Comparison of ENCODE assay signal across 1 cellular context in the genomic region with DNA sequence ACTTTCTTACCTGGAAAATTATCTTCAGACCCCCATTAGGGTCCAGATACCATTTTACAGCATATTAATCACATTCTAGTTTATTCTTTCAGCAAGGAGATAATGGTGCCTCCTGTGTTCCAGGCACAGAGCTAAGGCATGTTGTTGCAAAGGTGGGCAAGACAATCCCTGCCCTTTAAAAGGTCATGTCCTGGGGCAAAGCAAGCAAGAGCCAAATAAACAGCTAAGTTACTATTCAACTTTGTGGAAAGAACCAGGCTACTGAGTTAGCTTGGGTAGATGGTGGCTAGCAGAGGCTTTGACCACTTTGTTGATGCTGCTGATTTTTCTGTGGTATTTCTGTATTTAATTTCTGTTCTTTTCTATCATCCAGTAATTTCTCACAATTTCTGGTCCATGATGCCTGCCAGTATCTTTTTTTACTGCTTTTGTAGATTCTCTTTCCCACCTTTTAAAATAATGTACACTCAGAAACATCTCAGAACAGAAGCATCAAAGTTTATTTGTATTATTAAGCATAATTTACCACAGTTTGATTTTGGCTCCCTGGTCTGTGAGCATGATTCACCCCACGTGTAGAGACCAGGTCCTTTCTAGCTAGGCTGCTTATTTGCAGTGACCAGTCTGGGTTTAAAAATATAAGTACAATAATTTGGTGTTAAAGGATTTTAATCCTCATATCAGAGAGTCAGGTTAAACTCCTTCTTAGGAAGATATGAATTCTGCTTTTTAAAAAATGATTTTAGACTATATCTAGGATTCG.
TF ChIP-seq lines count a peak whose summit lies in the region.

No MANE protein-coding gene starts in this region.

TF ChIP-seq in HepG2, 621 proteins besides CTCF, POLR2A, EP300 and RAD21 (continued from another document):
- TF ChIP-seq, protein P1, sequence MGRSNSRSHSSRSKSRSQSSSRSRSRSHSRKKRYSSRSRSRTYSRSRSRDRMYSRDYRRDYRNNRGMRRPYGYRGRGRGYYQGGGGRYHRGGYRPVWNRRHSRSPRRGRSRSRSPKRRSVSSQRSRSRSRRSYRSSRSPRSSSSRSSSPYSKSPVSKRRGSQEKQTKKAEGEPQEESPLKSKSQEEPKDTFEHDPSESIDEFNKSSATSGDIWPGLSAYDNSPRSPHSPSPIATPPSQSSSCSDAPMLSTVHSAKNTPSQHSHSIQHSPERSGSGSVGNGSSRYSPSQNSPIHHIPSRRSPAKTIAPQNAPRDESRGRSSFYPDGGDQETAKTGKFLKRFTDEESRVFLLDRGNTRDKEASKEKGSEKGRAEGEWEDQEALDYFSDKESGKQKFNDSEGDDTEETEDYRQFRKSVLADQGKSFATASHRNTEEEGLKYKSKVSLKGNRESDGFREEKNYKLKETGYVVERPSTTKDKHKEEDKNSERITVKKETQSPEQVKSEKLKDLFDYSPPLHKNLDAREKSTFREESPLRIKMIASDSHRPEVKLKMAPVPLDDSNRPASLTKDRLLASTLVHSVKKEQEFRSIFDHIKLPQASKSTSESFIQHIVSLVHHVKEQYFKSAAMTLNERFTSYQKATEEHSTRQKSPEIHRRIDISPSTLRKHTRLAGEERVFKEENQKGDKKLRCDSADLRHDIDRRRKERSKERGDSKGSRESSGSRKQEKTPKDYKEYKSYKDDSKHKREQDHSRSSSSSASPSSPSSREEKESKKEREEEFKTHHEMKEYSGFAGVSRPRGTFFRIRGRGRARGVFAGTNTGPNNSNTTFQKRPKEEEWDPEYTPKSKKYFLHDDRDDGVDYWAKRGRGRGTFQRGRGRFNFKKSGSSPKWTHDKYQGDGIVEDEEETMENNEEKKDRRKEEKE (IDR thresholded peaks at IDR 0.05) = no peak
- TF ChIP-seq, protein P2, sequence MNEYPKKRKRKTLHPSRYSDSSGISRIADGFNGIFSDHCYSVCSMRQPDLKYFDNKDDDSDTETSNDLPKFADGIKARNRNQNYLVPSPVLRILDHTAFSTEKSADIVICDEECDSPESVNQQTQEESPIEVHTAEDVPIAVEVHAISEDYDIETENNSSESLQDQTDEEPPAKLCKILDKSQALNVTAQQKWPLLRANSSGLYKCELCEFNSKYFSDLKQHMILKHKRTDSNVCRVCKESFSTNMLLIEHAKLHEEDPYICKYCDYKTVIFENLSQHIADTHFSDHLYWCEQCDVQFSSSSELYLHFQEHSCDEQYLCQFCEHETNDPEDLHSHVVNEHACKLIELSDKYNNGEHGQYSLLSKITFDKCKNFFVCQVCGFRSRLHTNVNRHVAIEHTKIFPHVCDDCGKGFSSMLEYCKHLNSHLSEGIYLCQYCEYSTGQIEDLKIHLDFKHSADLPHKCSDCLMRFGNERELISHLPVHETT (CRISPR knock-in tag; conservative IDR thresholded peaks at IDR 0.05) = no peak
- TF ChIP-seq KLF15 (CRISPR knock-in tag; IDR thresholded peaks at IDR 0.05; ENCODE audit: borderline replicate concordance) = no peak
- no peak for TF ChIP-seq TMF1 (CRISPR knock-in tag; IDR thresholded peaks at IDR 0.05; ENCODE audit: low read depth)
- no peak for TF ChIP-seq PHF5A (CRISPR knock-in tag; IDR thresholded peaks at IDR 0.05; ENCODE audit: low read depth, unreplicated experiment)
- peak; percentile 86 for TF ChIP-seq NR2F6 (IDR thresholded peaks at IDR 0.05)
- TF ChIP-seq NR2F6 (CRISPR knock-in tag; IDR thresholded peaks at IDR 0.05) = peak; percentile 96
- TF ChIP-seq ZNF296 (CRISPR knock-in tag; conservative IDR thresholded peaks at IDR 0.05) = no peak
- TF ChIP-seq, protein P3, sequence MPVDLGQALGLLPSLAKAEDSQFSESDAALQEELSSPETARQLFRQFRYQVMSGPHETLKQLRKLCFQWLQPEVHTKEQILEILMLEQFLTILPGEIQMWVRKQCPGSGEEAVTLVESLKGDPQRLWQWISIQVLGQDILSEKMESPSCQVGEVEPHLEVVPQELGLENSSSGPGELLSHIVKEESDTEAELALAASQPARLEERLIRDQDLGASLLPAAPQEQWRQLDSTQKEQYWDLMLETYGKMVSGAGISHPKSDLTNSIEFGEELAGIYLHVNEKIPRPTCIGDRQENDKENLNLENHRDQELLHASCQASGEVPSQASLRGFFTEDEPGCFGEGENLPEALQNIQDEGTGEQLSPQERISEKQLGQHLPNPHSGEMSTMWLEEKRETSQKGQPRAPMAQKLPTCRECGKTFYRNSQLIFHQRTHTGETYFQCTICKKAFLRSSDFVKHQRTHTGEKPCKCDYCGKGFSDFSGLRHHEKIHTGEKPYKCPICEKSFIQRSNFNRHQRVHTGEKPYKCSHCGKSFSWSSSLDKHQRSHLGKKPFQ (CRISPR knock-in tag; IDR thresholded peaks at IDR 0.05; ENCODE audit: insufficient replicate concordance) = no peak
- no peak for TF ChIP-seq ZKSCAN5 (CRISPR knock-in tag; IDR thresholded peaks at IDR 0.05)
- TF ChIP-seq, protein P4, sequence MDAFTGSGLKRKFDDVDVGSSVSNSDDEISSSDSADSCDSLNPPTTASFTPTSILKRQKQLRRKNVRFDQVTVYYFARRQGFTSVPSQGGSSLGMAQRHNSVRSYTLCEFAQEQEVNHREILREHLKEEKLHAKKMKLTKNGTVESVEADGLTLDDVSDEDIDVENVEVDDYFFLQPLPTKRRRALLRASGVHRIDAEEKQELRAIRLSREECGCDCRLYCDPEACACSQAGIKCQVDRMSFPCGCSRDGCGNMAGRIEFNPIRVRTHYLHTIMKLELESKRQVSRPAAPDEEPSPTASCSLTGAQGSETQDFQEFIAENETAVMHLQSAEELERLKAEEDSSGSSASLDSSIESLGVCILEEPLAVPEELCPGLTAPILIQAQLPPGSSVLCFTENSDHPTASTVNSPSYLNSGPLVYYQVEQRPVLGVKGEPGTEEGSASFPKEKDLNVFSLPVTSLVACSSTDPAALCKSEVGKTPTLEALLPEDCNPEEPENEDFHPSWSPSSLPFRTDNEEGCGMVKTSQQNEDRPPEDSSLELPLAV (CRISPR knock-in tag; conservative IDR thresholded peaks at IDR 0.05; ENCODE audit: low read depth) = no peak
- no peak for TF ChIP-seq HDAC6 (IDR thresholded peaks at IDR 0.05; ENCODE audit: low read depth, low read length)
- no peak for TF ChIP-seq MAFG (CRISPR knock-in tag; IDR thresholded peaks at IDR 0.05)
- TF ChIP-seq IKZF4 (CRISPR knock-in tag; IDR thresholded peaks at IDR 0.05; ENCODE audit: borderline replicate concordance, low read depth, not compliant biosample characterization) = no peak
- no peak for TF ChIP-seq NFE2L1 (CRISPR knock-in tag; IDR thresholded peaks at IDR 0.05; ENCODE audit: borderline replicate concordance)
- TF ChIP-seq HNRNPL (IDR thresholded peaks at IDR 0.05; ENCODE audit: low read depth, low read length) = 0 out of 2 replicates have a peak, but pooled peaks have one; percentile 50
- no peak for TF ChIP-seq CBFB (CRISPR knock-in tag; IDR thresholded peaks at IDR 0.05)
- no peak for TF ChIP-seq ARNT2 (CRISPR knock-in tag; IDR thresholded peaks at IDR 0.05; ENCODE audit: low read depth)
- no peak for TF ChIP-seq RARG (CRISPR knock-in tag; IDR thresholded peaks at IDR 0.05; ENCODE audit: low read depth)
- TF ChIP-seq MAZ (IDR thresholded peaks at IDR 0.05; ENCODE audit: borderline replicate concordance, low read depth, low read length) = no peak
- TF ChIP-seq MAZ (CRISPR knock-in tag; IDR thresholded peaks at IDR 0.05; ENCODE audit: low read depth) = no peak
- 0 out of 2 replicates have a peak, but pooled peaks have one; percentile 25 for TF ChIP-seq ZKSCAN8 (CRISPR knock-in tag; IDR thresholded peaks at IDR 0.05; ENCODE audit: borderline replicate concordance)
- TF ChIP-seq, protein P5, sequence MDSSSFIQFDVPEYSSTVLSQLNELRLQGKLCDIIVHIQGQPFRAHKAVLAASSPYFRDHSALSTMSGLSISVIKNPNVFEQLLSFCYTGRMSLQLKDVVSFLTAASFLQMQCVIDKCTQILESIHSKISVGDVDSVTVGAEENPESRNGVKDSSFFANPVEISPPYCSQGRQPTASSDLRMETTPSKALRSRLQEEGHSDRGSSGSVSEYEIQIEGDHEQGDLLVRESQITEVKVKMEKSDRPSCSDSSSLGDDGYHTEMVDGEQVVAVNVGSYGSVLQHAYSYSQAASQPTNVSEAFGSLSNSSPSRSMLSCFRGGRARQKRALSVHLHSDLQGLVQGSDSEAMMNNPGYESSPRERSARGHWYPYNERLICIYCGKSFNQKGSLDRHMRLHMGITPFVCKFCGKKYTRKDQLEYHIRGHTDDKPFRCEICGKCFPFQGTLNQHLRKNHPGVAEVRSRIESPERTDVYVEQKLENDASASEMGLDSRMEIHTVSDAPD (CRISPR knock-in tag; IDR thresholded peaks at IDR 0.05) = no peak
- no peak for TF ChIP-seq SKI (IDR thresholded peaks at IDR 0.05; ENCODE audit: partially characterized antibody)
- no peak for TF ChIP-seq CREM (IDR thresholded peaks at IDR 0.05)
- no peak for TF ChIP-seq CREM (CRISPR knock-in tag; IDR thresholded peaks at IDR 0.05)
- no peak for TF ChIP-seq SNAI1 (CRISPR knock-in tag; IDR thresholded peaks at IDR 0.05; ENCODE audit: borderline replicate concordance)
- no peak for TF ChIP-seq REL (CRISPR knock-in tag; conservative IDR thresholded peaks at IDR 0.05)
- TF ChIP-seq, protein P6, sequence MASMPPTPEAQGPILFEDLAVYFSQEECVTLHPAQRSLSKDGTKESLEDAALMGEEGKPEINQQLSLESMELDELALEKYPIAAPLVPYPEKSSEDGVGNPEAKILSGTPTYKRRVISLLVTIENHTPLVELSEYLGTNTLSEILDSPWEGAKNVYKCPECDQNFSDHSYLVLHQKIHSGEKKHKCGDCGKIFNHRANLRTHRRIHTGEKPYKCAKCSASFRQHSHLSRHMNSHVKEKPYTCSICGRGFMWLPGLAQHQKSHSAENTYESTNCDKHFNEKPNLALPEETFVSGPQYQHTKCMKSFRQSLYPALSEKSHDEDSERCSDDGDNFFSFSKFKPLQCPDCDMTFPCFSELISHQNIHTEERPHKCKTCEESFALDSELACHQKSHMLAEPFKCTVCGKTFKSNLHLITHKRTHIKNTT (CRISPR knock-in tag; IDR thresholded peaks at IDR 0.05) = no peak
- TF ChIP-seq GABPA (IDR thresholded peaks at IDR 0.05; ENCODE audit: low read depth, low read length) = no peak
- no peak for TF ChIP-seq GABPA (CRISPR knock-in tag; IDR thresholded peaks at IDR 0.05; ENCODE audit: low read depth)
- no peak for TF ChIP-seq YEATS2 (CRISPR knock-in tag; IDR thresholded peaks at IDR 0.05; ENCODE audit: borderline replicate concordance)
- peak; percentile 86 for TF ChIP-seq GATAD2A (CRISPR knock-in tag; IDR thresholded peaks at IDR 0.05)
- no peak for TF ChIP-seq ZBTB42 (CRISPR knock-in tag; IDR thresholded peaks at IDR 0.05)
- TF ChIP-seq HMG20B (CRISPR knock-in tag; conservative IDR thresholded peaks at IDR 0.05) = 0 out of 2 replicates have a peak, but pooled peaks have one; percentile 32
- no peak for TF ChIP-seq ZFP90 (CRISPR knock-in tag; IDR thresholded peaks at IDR 0.05; ENCODE audit: borderline replicate concordance)
- no peak for TF ChIP-seq CEBPB (IDR thresholded peaks at IDR 0.05; ENCODE audit: borderline replicate concordance, low read depth, low read length)
- TF ChIP-seq YEATS4 (CRISPR knock-in tag; IDR thresholded peaks at IDR 0.05; ENCODE audit: borderline replicate concordance) = no peak
- no peak for TF ChIP-seq MBD4 (IDR thresholded peaks at IDR 0.05; ENCODE audit: borderline replicate concordance, low read length)
- TF ChIP-seq KLF12 (CRISPR knock-in tag; IDR thresholded peaks at IDR 0.05; ENCODE audit: borderline replicate concordance) = no peak
- TF ChIP-seq, protein P7, sequence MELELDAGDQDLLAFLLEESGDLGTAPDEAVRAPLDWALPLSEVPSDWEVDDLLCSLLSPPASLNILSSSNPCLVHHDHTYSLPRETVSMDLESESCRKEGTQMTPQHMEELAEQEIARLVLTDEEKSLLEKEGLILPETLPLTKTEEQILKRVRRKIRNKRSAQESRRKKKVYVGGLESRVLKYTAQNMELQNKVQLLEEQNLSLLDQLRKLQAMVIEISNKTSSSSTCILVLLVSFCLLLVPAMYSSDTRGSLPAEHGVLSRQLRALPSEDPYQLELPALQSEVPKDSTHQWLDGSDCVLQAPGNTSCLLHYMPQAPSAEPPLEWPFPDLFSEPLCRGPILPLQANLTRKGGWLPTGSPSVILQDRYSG (CRISPR knock-in tag; IDR thresholded peaks at IDR 0.05) = no peak
- no peak for TF ChIP-seq NFKBIZ (CRISPR knock-in tag; IDR thresholded peaks at IDR 0.05)
- TF ChIP-seq ZNF720 (CRISPR knock-in tag; IDR thresholded peaks at IDR 0.05) = no peak
- TF ChIP-seq HNRNPH1 (optimal IDR thresholded peaks at IDR 0.05; ENCODE audit: low read depth, low read length) = no peak
- peak; percentile 55; the same call in 1 of the 2 replicates for TF ChIP-seq NCOA2 (CRISPR knock-in tag; IDR thresholded peaks at IDR 0.05)
- TF ChIP-seq SP1 (IDR thresholded peaks at IDR 0.05) = no peak
- TF ChIP-seq SP1 (CRISPR knock-in tag; IDR thresholded peaks at IDR 0.05) = no peak
- no peak for TF ChIP-seq SSRP1 (CRISPR knock-in tag; IDR thresholded peaks at IDR 0.05)
- no peak for TF ChIP-seq KAT8 (CRISPR knock-in tag; IDR thresholded peaks at IDR 0.05)
- no peak for TF ChIP-seq RFX1 (IDR thresholded peaks at IDR 0.05)
- peak; percentile 47 for TF ChIP-seq HNF4A (CRISPR knock-in tag; IDR thresholded peaks at IDR 0.05)
- no peak for TF ChIP-seq ZNF878 (CRISPR knock-in tag; IDR thresholded peaks at IDR 0.05)
- TF ChIP-seq TBP (CRISPR knock-in tag; IDR thresholded peaks at IDR 0.05) = no peak
- TF ChIP-seq, protein P8, sequence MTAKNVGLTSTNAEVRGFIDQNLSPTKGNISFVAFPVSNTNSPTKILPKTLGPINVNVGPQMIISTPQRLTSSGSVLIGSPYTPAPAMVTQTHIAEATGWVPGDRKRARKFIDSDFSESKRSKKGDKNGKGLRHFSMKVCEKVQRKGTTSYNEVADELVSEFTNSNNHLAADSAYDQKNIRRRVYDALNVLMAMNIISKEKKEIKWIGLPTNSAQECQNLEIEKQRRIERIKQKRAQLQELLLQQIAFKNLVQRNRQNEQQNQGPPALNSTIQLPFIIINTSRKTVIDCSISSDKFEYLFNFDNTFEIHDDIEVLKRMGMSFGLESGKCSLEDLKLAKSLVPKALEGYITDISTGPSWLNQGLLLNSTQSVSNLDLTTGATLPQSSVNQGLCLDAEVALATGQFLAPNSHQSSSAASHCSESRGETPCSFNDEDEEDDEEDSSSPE (CRISPR knock-in tag; IDR thresholded peaks at IDR 0.05) = no peak
